ENCODE assay signal across 8 cellular contexts in the genomic region with DNA sequence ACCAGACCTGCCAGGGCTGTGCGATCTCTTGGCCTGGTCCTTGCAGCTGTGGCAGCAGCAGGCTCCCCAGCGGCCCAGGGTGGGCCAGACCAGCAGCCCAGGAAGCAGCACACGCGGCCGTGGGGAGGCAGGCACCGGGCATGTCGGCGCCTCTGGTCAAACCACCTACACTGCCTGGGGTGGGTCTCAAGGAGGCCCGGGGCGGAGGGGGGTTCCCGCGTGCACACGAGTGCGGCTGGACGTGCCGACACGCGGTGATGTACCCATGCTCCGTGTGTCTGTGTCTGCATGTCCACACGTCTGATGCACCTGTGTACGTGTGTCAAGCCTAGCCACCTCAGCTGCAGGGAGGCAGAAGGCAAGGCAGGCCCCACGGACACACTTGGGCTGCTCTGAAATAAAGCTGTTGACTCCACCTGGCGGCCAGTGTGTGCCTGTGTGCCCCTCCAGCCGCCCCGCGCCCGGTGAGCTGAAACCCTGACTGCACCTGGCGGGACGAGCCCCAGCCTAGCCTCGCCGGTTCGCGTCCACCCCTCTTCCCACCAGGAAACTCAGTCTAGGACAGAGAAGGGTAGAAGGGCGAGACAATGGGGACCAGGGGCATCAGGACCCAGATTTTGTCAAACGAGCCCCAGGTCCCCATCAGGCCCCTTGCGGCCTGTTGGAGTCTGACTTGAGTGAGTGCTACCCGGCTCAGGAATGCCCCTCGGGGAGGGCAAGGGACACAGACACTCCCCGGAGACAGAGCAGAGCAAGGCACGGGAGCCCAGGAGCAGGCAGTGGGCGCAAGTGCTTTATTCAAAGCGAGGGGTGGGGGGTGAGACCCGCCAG. TPM values are rescaled to one million over a fixed set of nuclear protein-coding genes. Genes with fewer than 3 reads are reported as not detected.
DNase-seq lines count a peak whose midpoint lies in the region; ATAC-seq and TF ChIP-seq lines count a peak whose summit lies in the region.

No MANE protein-coding gene starts in this region.

- H3K4me3 ChIP-seq in GM12875 (ENCODE audit: low read depth, low read length): no peak overlapping the region
- H3K4me3 ChIP-seq in ascending aorta: no peak overlapping the region

- H3K27ac ChIP-seq in ascending aorta: no peak overlapping the region

- no peak overlapping the region for H3K27ac Mint-ChIP-seq in T-cell

- intact Hi-C loops in ascending aorta (cut with DNase I): loop anchor here (5.0 kb wide), 1 partner anchor 175 kb away; a partner anchor contains a TSS

- ATAC-seq in T-cell (replicated peaks in 1 of 4): peak; percentile 74 to 85 (median 76)
- ATAC-seq in GM18520 (IDR thresholded peaks at IDR 0.05; ENCODE audit: unreplicated experiment): no peak

- peaks cover 3 to 4% of the 10 kb centered on the region in 2 donors for H3K4me1 ChIP-seq in ascending aorta

- peak; percentile 78 for DNase-seq in NCI-H1105 (lab: John Stamatoyannopoulos, UW)
- DNase-seq in T-cell: peak; percentile 37 to 75 (median 61)
- DNase-seq in ascending aorta (ENCODE audit: low spot score in 2 of 2): no peak
- peak; percentile 85 for DNase-seq in iPS-NIHi11 (ENCODE audit: low spot score)
- peak; percentile 57 for DNase-seq in stimulated activated CD4-positive, alpha-beta T cell treated with anti-CD3 and anti-CD28 coated beads, Interleukin-1b, Interleukin-23, amount 100 ng/mL, for 48 hours
- no peak for DNase-seq in pons (ENCODE audit: low spot score)

- peaks cover 0 to 3% of the 10 kb centered on the region in 2 donors for H3K27me3 Mint-ChIP-seq in T-cell

- H3K36me3 Mint-ChIP-seq in T-cell: no peaks in the 10 kb centered on the region

- peaks cover 3 to 5% (median 4%) of the 10 kb centered on the region in 3 donors for H3K4me1 Mint-ChIP-seq in T-cell

- CTCF ChIA-PET in T-cell (lab: Charles Lee): interaction anchor here in 1 of 2 donors (0.6 to 2.0 kb wide), 2 partner anchors 166 to 170 kb away, joined by 3 to 17 read pairs; no protein-coding TSS in a partner anchor

- H3K9me3 ChIP-seq in ascending aorta: no peaks in the 10 kb centered on the region

- H3K9me3 Mint-ChIP-seq in T-cell: no peaks in the 10 kb centered on the region

- H3K36me3 ChIP-seq in ascending aorta: peaks cover 0 to 21% of the 10 kb centered on the region in 2 donors

- H3K27me3 ChIP-seq in ascending aorta: no peaks in the 10 kb centered on the region

- no peak overlapping the region for H3K4me3 Mint-ChIP-seq in T-cell

- TF ChIP-seq CTCF in GM12875 (IDR thresholded peaks at IDR 0.05; ENCODE audit: borderline replicate concordance, insufficient read depth, low read depth, low read length) (peak; percentile 69), ascending aorta (IDR thresholded peaks at IDR 0.05) (peak; percentile 35 to 57 (median 54))

- POLR2A ChIA-PET in T-cell (lab: Charles Lee): no interaction called here

RNA-seq across cellular contexts. Expression of a gene that starts 11.6 kb away (rescaled TPM):
- total RNA-seq in T-cell: 10 to 100 TPM in 4 of 5 donors, 1 to 10 TPM in 1; 9.5 to 15.3 (median 11.1) TPM
- total RNA-seq in ascending aorta: 0.32 TPM

RNA-seq across cellular contexts. Expression of a gene that starts 15.9 kb away (rescaled TPM):
- total RNA-seq in T-cell (100 to 1,000 TPM in 2 of 5 donors, 10 to 100 TPM in 3; 63.0 to 107 (median 99.8) TPM), ascending aorta (105 TPM)

RNA-seq across cellular contexts. Expression of a gene that starts 16.6 kb away (rescaled TPM):
- 10 to 100 TPM; 16.7 to 26.4 (median 22.6) TPM for total RNA-seq in T-cell
- total RNA-seq in ascending aorta: 28.3 TPM

RNA-seq across cellular contexts. Expression of a gene that starts 18.2 kb away (rescaled TPM):
- total RNA-seq in T-cell (10 to 100 TPM; 60.8 to 89.8 (median 83.6) TPM), ascending aorta (25.2 TPM)

RNA-seq across cellular contexts. Expression of a gene that starts 32.6 kb away (rescaled TPM):
- 100 to 1,000 TPM; 161 to 200 (median 182) TPM for total RNA-seq in T-cell
- total RNA-seq in ascending aorta: 214 TPM

Comparison
In these comparisons a context has a peak if more than half of its experiments do, and no peak if none do; other contexts are left out.
1. DNase-seq: peak in NCI-H1105 (single experiment), T-cell (34 of 34), iPS-NIHi11 (single experiment) and stimulated activated CD4-positive, alpha-beta T cell treated with anti-CD3 and anti-CD28 coated beads, Interleukin-1b, Interleukin-23, amount 100 ng/mL, for 48 hours (single experiment); none in ascending aorta (0 of 2) and pons (single experiment).